In the genomic region with DNA sequence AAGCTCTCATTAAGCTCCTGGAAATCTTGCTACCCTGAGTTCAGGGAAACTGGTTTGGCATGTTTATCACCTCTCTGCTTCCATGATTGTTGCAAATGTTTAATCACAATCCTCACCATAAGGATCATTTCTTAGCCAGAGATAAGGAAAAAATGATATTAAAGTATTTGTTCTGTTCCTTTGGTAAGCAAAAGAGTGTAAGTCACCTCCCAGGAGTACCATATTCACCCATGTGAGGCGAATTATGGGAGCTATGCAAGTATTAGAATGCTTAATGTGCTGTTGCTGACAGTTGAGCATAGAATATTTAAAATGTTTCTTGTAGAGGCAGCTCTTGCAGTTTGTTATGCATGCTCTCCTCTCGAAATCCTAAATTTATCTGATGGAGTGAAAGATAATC, we compare ENCODE assay signal across 26 cellular contexts.
"Had no signal": no experiment of that assay in that cellular context is flagged by ENCODE, and none has a peak within 500 bp of the region (broad histone marks: within the 10 kb centered on the region; RNA-seq: fewer than 3 reads in every experiment).

No MANE protein-coding gene starts in this region.

- H3K36me3 ChIP-seq: heart right ventricle, left ventricle myocardium inferior, ovary, prostate gland, spleen, suprapubic skin, thoracic aorta, tibial artery, uterus had no signal

- H3K27me3 ChIP-seq: ovary, suprapubic skin, tibial artery, uterus had no signal

- H3K9me3 ChIP-seq: ovary, prostate gland, thoracic aorta, tibial artery, uterus had no signal

- H3K36me3 Mint-ChIP-seq: mesothelial cell of epicardium; naive B cell; natural killer cell; stimulated activated effector memory CD8-positive, alpha-beta T cell treated with anti-CD3 and anti-CD28 coated beads, Interleukin-12 subunit alpha, Interleukin-12 subunit beta, amount 100 ng/mL, for 72 hours had no signal

- H3K4me3 Mint-ChIP-seq: mesothelial cell of epicardium; naive B cell; natural killer cell; stimulated activated effector memory CD8-positive, alpha-beta T cell treated with anti-CD3 and anti-CD28 coated beads, Interleukin-12 subunit alpha, Interleukin-12 subunit beta, amount 100 ng/mL, for 72 hours; stimulated activated naive CD8-positive, alpha-beta T cell treated with anti-CD3 and anti-CD28 coated beads, Interleukin-15, Interleukin-2, amounts not matched to agents 100 ng/mL and 50 ng/mL, for 24 hours had no signal

- H3K27ac Mint-ChIP-seq: mesothelial cell of epicardium; naive B cell; natural killer cell; stimulated activated effector memory CD8-positive, alpha-beta T cell treated with anti-CD3 and anti-CD28 coated beads, Interleukin-12 subunit alpha, Interleukin-12 subunit beta, amount 100 ng/mL, for 72 hours; stimulated activated naive CD8-positive, alpha-beta T cell treated with anti-CD3 and anti-CD28 coated beads, Interleukin-15, Interleukin-2, amounts not matched to agents 100 ng/mL and 50 ng/mL, for 24 hours had no signal

- H3K4me1 ChIP-seq: heart right ventricle, left ventricle myocardium inferior, prostate gland, spleen, suprapubic skin, tibial artery, uterus had no signal

- DNase-seq: heart right ventricle; hippocampal formation; kidney glomerular epithelial cell; left cardiac atrium; left ventricle myocardium inferior; mesendoderm; naive B cell; natural killer cell; ovary; retina; right cardiac atrium; small intestine; spleen; stimulated activated CD4-positive, alpha-beta T cell treated with anti-CD3 and anti-CD28 coated beads, Interleukin-4, amount 100 ng/mL, for 24 hours; stimulated activated naive CD4-positive, alpha-beta T cell; tibial artery; trophoblast cell; uterus had no signal

- H3K4me3 ChIP-seq: heart right ventricle, left ventricle myocardium inferior, lung, ovary, prostate gland, spleen, suprapubic skin, thoracic aorta, tibial artery, uterus had no signal

- ATAC-seq: heart right ventricle; left cardiac atrium; natural killer cell; right cardiac atrium; sciatic nerve; stimulated activated effector memory CD8-positive, alpha-beta T cell treated with anti-CD3 and anti-CD28 coated beads, Interleukin-12 subunit alpha, Interleukin-12 subunit beta, amount 100 ng/mL, for 72 hours had no signal

- H3K9me3 Mint-ChIP-seq: mesothelial cell of epicardium had no signal

- H3K4me1 Mint-ChIP-seq: mesothelial cell of epicardium; naive B cell; natural killer cell; stimulated activated effector memory CD8-positive, alpha-beta T cell treated with anti-CD3 and anti-CD28 coated beads, Interleukin-12 subunit alpha, Interleukin-12 subunit beta, amount 100 ng/mL, for 72 hours had no signal

- H3K27ac ChIP-seq: heart right ventricle, left ventricle myocardium inferior, ovary, prostate gland, spleen, suprapubic skin, thoracic aorta, tibial artery, uterus had no signal
